In the genomic region with DNA sequence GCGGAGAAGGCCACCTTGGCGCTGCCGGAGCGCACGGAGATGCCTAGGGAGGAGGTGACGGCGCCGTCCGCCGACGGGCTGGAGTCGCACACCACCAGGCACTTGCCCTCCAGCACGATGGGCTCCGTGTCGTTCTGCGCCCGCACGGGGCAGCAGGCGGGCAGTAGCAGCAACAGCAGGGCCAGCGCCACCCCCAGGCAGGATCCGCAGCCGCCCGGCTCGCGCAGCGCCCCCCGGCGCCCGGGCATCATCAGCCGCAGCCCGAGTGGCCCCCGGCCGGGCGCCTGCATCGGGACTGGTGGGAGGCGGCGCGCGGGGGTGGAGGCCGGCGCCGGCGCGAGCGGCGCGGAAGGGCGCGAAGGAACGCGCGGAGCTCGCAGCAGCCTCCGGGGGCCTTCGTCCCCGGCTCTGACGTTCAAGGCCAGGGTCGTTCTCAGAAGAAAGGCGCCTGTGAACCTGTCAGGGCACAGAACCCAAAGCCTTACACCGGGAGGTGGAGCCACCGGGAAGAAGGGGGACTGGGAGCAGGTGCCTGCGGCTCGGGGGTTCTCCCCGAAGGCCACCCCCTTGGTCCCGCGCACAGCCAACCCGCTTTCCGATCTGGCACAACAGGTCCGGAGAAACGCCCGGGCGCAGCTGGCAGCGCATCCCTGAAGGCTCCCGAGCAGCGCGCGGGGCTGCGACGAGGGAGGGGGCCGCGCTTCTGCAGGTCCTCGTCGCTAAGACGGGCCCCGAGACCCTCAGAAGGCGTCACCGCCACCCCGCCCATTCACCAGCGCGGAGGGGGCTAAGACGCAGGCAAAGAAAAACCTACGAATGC, we compare ENCODE assay signal across 12 cellular contexts. TPM values are rescaled to one million over a fixed set of nuclear protein-coding genes. Genes with fewer than 3 reads are reported as not detected.
DNase-seq lines count a peak whose midpoint lies in the region; ATAC-seq, FAIRE-seq and TF ChIP-seq lines count a peak whose summit lies in the region.
"Had no signal": no experiment of that assay in that cellular context is flagged by ENCODE, and none has a peak within 500 bp of the region (broad histone marks: within the 10 kb centered on the region; RNA-seq: fewer than 3 reads in every experiment).

No MANE protein-coding gene starts in this region.

- CTCF ChIA-PET in HepG2 (lab: Yijun Ruan, JAX; ENCODE audit: low intra/inter-chr PET ratio, low total read pairs) = no interaction called here

- POLR2A ChIA-PET in HepG2 (lab: Yijun Ruan, JAX) = no interaction called here

- in situ Hi-C loops in HepG2 (cut with HindIII; ENCODE audit: extremely low pct_ligation_motif_present, low pct_unique_long_range_greater_than_20kb) = loop anchor here (10.0 to 25.0 kb wide), 2 partner anchors 1607 to 1755 kb away; no protein-coding TSS in a partner anchor
- in situ Hi-C loops in SK-MEL-5 (cut with HindIII; ENCODE audit: low pct_unique_long_range_greater_than_20kb, low sequenced_read_pairs) = no loop called here

- H3K9me3 ChIP-seq in HepG2 (ENCODE audit: low read length) (no peaks in the 10 kb centered on the region), right lobe of liver (no peaks in the 10 kb centered on the region), iPS-18a (ENCODE audit: control insufficient read depth, low read depth, low read length) (no peaks in the 10 kb centered on the region), small intestine (ENCODE audit: control insufficient read depth, low read depth) (no peaks in the 10 kb centered on the region)

- DNase-seq in HepG2 (ENCODE audit: low spot score) (no peak), right lobe of liver (no peak), SK-MEL-5 (ENCODE audit: low read depth, low spot score) (peak; percentile 2), NCI-H128 (lab: John Stamatoyannopoulos, UW; ENCODE audit: unreplicated experiment) (no peak), small intestine (no peak)
- DNase-seq: activated CD8-positive, alpha-beta memory T cell treated with anti-CD3 and anti-CD28 coated beads, Interleukin-2, amount 10 ng/mL, durations not matched to agents 7 days and 5 days; C1 segment of cervical spinal cord had no signal

- 46% methylated on average over 26 of the region's 92 CpGs for WGBS in HepG2 (ENCODE audit: low lambda C conversion rate)
- WGBS in right lobe of liver (ENCODE audit: insufficient coverage, low coverage, low lambda C conversion rate, missing lambda C conversion rate) = 0% methylated on average over 1 of the region's 92 CpGs
- WGBS in small intestine, 3 donors = 3 to 11% (median 6%) methylated on average over 71 to 92 of the region's 92 CpGs

- no peak for TF ChIP-seq CTCF in HepG2 (CRISPR knock-in tag; IDR thresholded peaks at IDR 0.05)
- no peak for TF ChIP-seq CTCF in right lobe of liver (IDR thresholded peaks at IDR 0.05)

- H3K79me2 ChIP-seq in HepG2 (ENCODE audit: insufficient read depth, low read length) = no peaks in the 10 kb centered on the region

- FAIRE-seq in HepG2 (lab: Jason Lieb, UNC) = no peak
- no peak for FAIRE-seq in small intestine (lab: Jason Lieb, UNC)

- no peak overlapping the region for H2AFZ ChIP-seq in HepG2 (ENCODE audit: low read length)

- H3K36me3 ChIP-seq in HepG2 (replicated peaks in 1 of 2; ENCODE audit: control insufficient read depth in 1 of 2, insufficient read depth in 2 of 2, low read length in 2 of 2) (no peaks in the 10 kb centered on the region), right lobe of liver (no peaks in the 10 kb centered on the region), iPS-18a (ENCODE audit: control insufficient read depth, low read depth, low read length) (no peaks in the 10 kb centered on the region), small intestine (ENCODE audit: control insufficient read depth in 2 of 2, insufficient read depth in 2 of 2, low read length in 2 of 2) (no peaks in the 10 kb centered on the region)

- TF ChIP-seq EP300 in HepG2 (IDR thresholded peaks at IDR 0.05; ENCODE audit: low read depth in 2 of 2, low read length in 2 of 2) = no peak
- no peak for TF ChIP-seq EP300 in HepG2 (CRISPR knock-in tag; IDR thresholded peaks at IDR 0.05; ENCODE audit: borderline replicate concordance)

- H3K27me3 ChIP-seq in HepG2 (ENCODE audit: control insufficient read depth in 1 of 2, insufficient read depth in 2 of 2, low read length in 2 of 2) (peaks cover 1 to 19% of the 10 kb centered on the region in 2 experiments; a peak in 3 of 5 replicates), right lobe of liver (peaks cover 0 to 4% of the 10 kb centered on the region in 2 donors), iPS-18a (ENCODE audit: control insufficient read depth, insufficient read depth, low read length) (peaks cover 66% of the 10 kb centered on the region), small intestine (ENCODE audit: control insufficient read depth in 2 of 2, insufficient read depth in 2 of 2, low read length in 2 of 2) (peaks cover 5 to 11% of the 10 kb centered on the region in 2 donors)

- H3K4me1 ChIP-seq in HepG2 (ENCODE audit: insufficient read depth, low read length) (no peaks in the 10 kb centered on the region), right lobe of liver (peaks cover 0 to 20% (median 0%) of the 10 kb centered on the region in 4 donors), iPS-18a (ENCODE audit: control insufficient read depth, low read depth, low read length) (no peaks in the 10 kb centered on the region), small intestine (ENCODE audit: control insufficient read depth in 2 of 2, insufficient read depth in 1 of 2, low read depth in 1 of 2, low read length in 1 of 2) (no peaks in the 10 kb centered on the region)

- no peaks in the 10 kb centered on the region for H4K20me1 ChIP-seq in HepG2 (ENCODE audit: insufficient read depth, low read length)

- no peak for TF ChIP-seq POLR2A in HepG2 (IDR thresholded peaks at IDR 0.05; ENCODE audit: insufficient read depth in 1 of 2, low read depth in 2 of 2, low read length in 2 of 2)
- no peak for TF ChIP-seq POLR2A in right lobe of liver (IDR thresholded peaks at IDR 0.05)

- intact Hi-C loops in HepG2 (cut with micrococcal nuclease; ENCODE audit: unreplicated experiment) = no loop called here
- intact Hi-C loops in right lobe of liver (cut with DNase I) = no loop called here

- no TSS peak for BruUV-seq in HepG2 (replicated peaks; lab: Mats Ljungman, UMichigan)

- H3K27ac ChIP-seq in HepG2 (ENCODE audit: extremely low read length, insufficient read depth, low read length) (no peak overlapping the region), right lobe of liver (no peak overlapping the region), iPS-18a (ENCODE audit: low read length) (no peak overlapping the region), small intestine (ENCODE audit: low read depth in 1 of 2, low read length in 1 of 2) (no peak overlapping the region)
- H3K27ac ChIP-seq: RWPE1 had no signal

- H3K4me2 ChIP-seq in HepG2 (ENCODE audit: low read depth, low read length) = no peak overlapping the region

- no peak overlapping the region for H3K4me3 ChIP-seq in HepG2 (replicated peaks in 1 of 3; ENCODE audit: insufficient read depth in 1 of 3, low read depth in 2 of 3, low read length in 3 of 3)
- no peak overlapping the region for H3K4me3 ChIP-seq in right lobe of liver
- H3K4me3 ChIP-seq in iPS-18a (ENCODE audit: low read length) = peak overlapping the region; percentile 30
- H3K4me3 ChIP-seq in small intestine (ENCODE audit: low read depth in 1 of 2, low read length in 2 of 2) = no peak overlapping the region

- peak; percentile 17; the same call in 1 of the 3 replicates for ATAC-seq in HepG2
- no peak for ATAC-seq in right lobe of liver
- no peak for ATAC-seq in GM21390 (IDR thresholded peaks at IDR 0.05; ENCODE audit: unreplicated experiment)
- no peak for ATAC-seq in HG03135 (IDR thresholded peaks at IDR 0.05; ENCODE audit: unreplicated experiment)
- ATAC-seq: activated CD8-positive, alpha-beta memory T cell treated with anti-CD3 and anti-CD28 coated beads, Interleukin-2, amount 10 ng/mL, durations not matched to agents 7 days and 5 days had no signal

- TF ChIP-seq RAD21 in HepG2 (CRISPR knock-in tag; IDR thresholded peaks at IDR 0.05) = no peak

- H3K9ac ChIP-seq in HepG2 (ENCODE audit: insufficient read depth, low read depth, low read length) = no peak overlapping the region
- H3K9ac ChIP-seq in iPS-18a (ENCODE audit: low read length) = no peak overlapping the region

TF ChIP-seq in HepG2, 621 proteins besides CTCF, POLR2A, EP300 and RAD21 (continues in another document):
- TF ChIP-seq ZNF558 (CRISPR knock-in tag; IDR thresholded peaks at IDR 0.05; ENCODE audit: borderline replicate concordance) (no peak), AGO1 (IDR thresholded peaks at IDR 0.05; ENCODE audit: low read depth, low read length, poor library complexity, severe bottlenecking) (no peak)

RNA-seq across cellular contexts. Expression of a gene that starts 2.1 kb away (rescaled TPM):
- not detected in 2 replicates for total RNA-seq in HepG2 (2016; rRNA removed; fragmentation: Illumina TruSeq; extraction: Trizol)
- not detected in 2 replicates for total RNA-seq in HepG2 (2016; cell fraction: cytosol; rRNA removed; fragmentation: Illumina TruSeq; extraction: Trizol; ENCODE audit: low read depth)
- total RNA-seq in HepG2 (2016; cell fraction: insoluble cytoplasmic fraction; rRNA removed; fragmentation: Illumina TruSeq; extraction: Trizol) = not detected in 2 replicates
- total RNA-seq in HepG2 (2016; cell fraction: membrane; rRNA removed; fragmentation: Illumina TruSeq; extraction: Trizol) = not detected in 2 replicates
- total RNA-seq in HepG2 (2016; cell fraction: nucleus; rRNA removed; fragmentation: Illumina TruSeq; extraction: Trizol) = not detected in 2 replicates
- polyA plus RNA-seq in HepG2 (2011; rRNA removed) = not detected in 2 replicates
- polyA plus RNA-seq in HepG2 (2011; cell fraction: cytosol; rRNA removed) = not detected in 2 replicates
- polyA plus RNA-seq in HepG2 (2011; cell fraction: nucleus; rRNA removed) = not detected in 2 replicates
- polyA plus RNA-seq in HepG2 (2012) = not detected in 2 replicates
- not detected in 2 replicates for polyA plus RNA-seq in HepG2 (2016; cell fraction: cytosol; fragmentation: Illumina TruSeq; extraction: Trizol; ENCODE audit: low read depth)
- polyA plus RNA-seq in HepG2 (2016; cell fraction: insoluble cytoplasmic fraction; fragmentation: Illumina TruSeq; extraction: Trizol; ENCODE audit: low read depth) = not detected in 2 replicates
- not detected in 2 replicates for polyA plus RNA-seq in HepG2 (2016; cell fraction: membrane; fragmentation: Illumina TruSeq; extraction: Trizol; ENCODE audit: low read depth)
- polyA plus RNA-seq in HepG2 (2016; cell fraction: nucleus; fragmentation: Illumina TruSeq; extraction: Trizol; ENCODE audit: insufficient read depth, low read depth) = not detected in 2 replicates
- not detected in 2 replicates for polyA minus RNA-seq in HepG2 (2011; rRNA and poly(A)+ RNA removed; ENCODE audit: low replicate concordance)
- polyA minus RNA-seq in HepG2 (2011; cell fraction: cytosol; rRNA and poly(A)+ RNA removed) = not detected in 2 replicates
- polyA minus RNA-seq in HepG2 (2011; cell fraction: nucleus; rRNA and poly(A)+ RNA removed) = not detected in 2 replicates
- total RNA-seq in right lobe of liver = under 1 TPM in 1 of 6 experiments, not detected in 5; 0.35 TPM
- total RNA-seq in SK-MEL-5 (2014; rRNA removed; shearing (Covaris generic)) = not detected in 2 replicates
- not detected in 2 replicates for polyA plus RNA-seq in SK-MEL-5 (2015; cell fraction: cytosol; rRNA removed)
- not detected in 2 replicates for polyA plus RNA-seq in SK-MEL-5 (2015; cell fraction: nucleus; rRNA removed)
- 10 to 100 TPM in 1 of 3 donors, not detected in 2; 15.2 TPM for polyA plus RNA-seq in small intestine
- total RNA-seq: activated CD8-positive, alpha-beta memory T cell treated with anti-CD3 and anti-CD28 coated beads, Interleukin-2, amount 10 ng/mL, durations not matched to agents 7 days and 5 days had no signal
- polyA plus RNA-seq: IgD-negative memory B cell had no signal
